In genomic region chr14:55814873-55815272, GRCh38 we compare ENCODE assay signal across 1 cellular context.
TF ChIP-seq lines count a peak whose summit lies in the region.

No MANE protein-coding gene starts in this region.

TF ChIP-seq in endothelial cell of umbilical vein, 7 proteins besides CTCF, POLR2A, EP300 and RAD21:
- peak; percentile 32 for TF ChIP-seq FOS (IDR thresholded peaks at IDR 0.05; ENCODE audit: borderline replicate concordance, insufficient read depth, low read length)
- no peak for TF ChIP-seq MAX (IDR thresholded peaks at IDR 0.05; ENCODE audit: insufficient read depth, insufficient read length)
- no peak for TF ChIP-seq GATA2 (IDR thresholded peaks at IDR 0.05; ENCODE audit: insufficient read depth, insufficient read length, low read depth, low read length)
- no peak for TF ChIP-seq EZH2 (IDR thresholded peaks at IDR 0.05; ENCODE audit: borderline replicate concordance, low read depth, low read length, severe bottlenecking)
- no peak for TF ChIP-seq MYC (IDR thresholded peaks at IDR 0.05; ENCODE audit: low read depth, low read length)
- TF ChIP-seq JUN (IDR thresholded peaks at IDR 0.05; ENCODE audit: borderline replicate concordance, insufficient read depth, insufficient read length, low read depth), result no peak
TF ChIP-seq in endothelial cell of umbilical vein: peak in this region for 1.
